In genomic region chr19:43754562-43755255, GRCh38 we compare ENCODE assay signal across 1 cellular context.
TF ChIP-seq lines count a peak whose summit lies in the region.

Gene SMG9, minus strand, starts transcription at chr19:43754962. Its CDS starts 4,221 bp downstream, at chr19:43750741.

TF ChIP-seq in HepG2, 621 proteins besides CTCF, POLR2A, EP300 and RAD21 (continued from another document and continues in another):
- TF ChIP-seq ARNT2 (CRISPR knock-in tag; IDR thresholded peaks at IDR 0.05; ENCODE audit: low read depth) (peak; percentile 66; the same call in 1 of the 2 replicates), SMARCE1 (IDR thresholded peaks at IDR 0.05; ENCODE audit: borderline replicate concordance) (no peak), MED1 (CRISPR knock-in tag; IDR thresholded peaks at IDR 0.05) (peak; percentile 50; the same call in 1 of the 2 replicates), ZNF468 (CRISPR knock-in tag; IDR thresholded peaks at IDR 0.05) (no peak), BHLHE40 (IDR thresholded peaks at IDR 0.05; ENCODE audit: low read length) (peak; percentile 75), ZNF430 (CRISPR knock-in tag; IDR thresholded peaks at IDR 0.05) (0 out of 2 replicates have a peak, but pooled peaks have one; percentile 19), ZNF281 (CRISPR knock-in tag; IDR thresholded peaks at IDR 0.05; ENCODE audit: borderline replicate concordance) (peak; percentile 94), SNRNP70 (IDR thresholded peaks at IDR 0.05; ENCODE audit: low read depth, low read length) (no peak), ELF3 (CRISPR knock-in tag; IDR thresholded peaks at IDR 0.05) (peak; percentile 56; the same call in 1 of the 2 replicates), ZNF224 (CRISPR knock-in tag; IDR thresholded peaks at IDR 0.05) (no peak), KLF12 (CRISPR knock-in tag; IDR thresholded peaks at IDR 0.05; ENCODE audit: borderline replicate concordance) (0 out of 2 replicates have a peak, but pooled peaks have one; percentile 44), ARNTL (CRISPR knock-in tag; IDR thresholded peaks at IDR 0.05) (peak; percentile 64), ZNF205 (CRISPR knock-in tag; IDR thresholded peaks at IDR 0.05) (peak; percentile 69; the same call in 1 of the 2 replicates), MXD4 (CRISPR knock-in tag; IDR thresholded peaks at IDR 0.05) (no peak), NCOR1 (IDR thresholded peaks at IDR 0.05; ENCODE audit: borderline replicate concordance, low read length) (no peak), TBX2 (CRISPR knock-in tag; IDR thresholded peaks at IDR 0.05; ENCODE audit: borderline replicate concordance) (no peak; the same call in 1 of the 2 replicates), NR2F6 (IDR thresholded peaks at IDR 0.05) (no peak), NR2F6 (CRISPR knock-in tag; IDR thresholded peaks at IDR 0.05) (peak; percentile 12; the same call in 1 of the 2 replicates), ZNF510 (CRISPR knock-in tag; IDR thresholded peaks at IDR 0.05; ENCODE audit: low read depth) (peak; percentile 26; the same call in 1 of the 2 replicates), ZNF580 (CRISPR knock-in tag; IDR thresholded peaks at IDR 0.05; ENCODE audit: borderline replicate concordance, low read depth) (peak; percentile 51; the same call in 1 of the 2 replicates), NCOA5 (CRISPR knock-in tag; IDR thresholded peaks at IDR 0.05) (no peak), ZNF790 (CRISPR knock-in tag; IDR thresholded peaks at IDR 0.05; ENCODE audit: borderline replicate concordance) (no peak), CHD2 (IDR thresholded peaks at IDR 0.05; ENCODE audit: low read depth, low read length) (peak; percentile 84), FLYWCH1 (CRISPR knock-in tag; IDR thresholded peaks at IDR 0.05) (no peak), ZFP62 (CRISPR knock-in tag; IDR thresholded peaks at IDR 0.05) (no peak), PRDM4 (CRISPR knock-in tag; IDR thresholded peaks at IDR 0.05; ENCODE audit: borderline replicate concordance) (no peak), ZNF747 (CRISPR knock-in tag; IDR thresholded peaks at IDR 0.05; ENCODE audit: borderline replicate concordance) (no peak; the same call in 1 of the 2 replicates), RFXANK (CRISPR knock-in tag; IDR thresholded peaks at IDR 0.05) (0 out of 2 replicates have a peak, but pooled peaks have one; percentile 59), PRMT3 (CRISPR knock-in tag; IDR thresholded peaks at IDR 0.05; ENCODE audit: borderline replicate concordance, low read depth) (no peak), ZNF549 (CRISPR knock-in tag; IDR thresholded peaks at IDR 0.05) (no peak), SAP130 (CRISPR knock-in tag; IDR thresholded peaks at IDR 0.05; ENCODE audit: low read depth) (peak; percentile 71), TP53 (CRISPR knock-in tag; conservative IDR thresholded peaks at IDR 0.05) (0 out of 2 replicates have a peak, but pooled peaks have one; percentile 52), EEA1 (CRISPR knock-in tag; IDR thresholded peaks at IDR 0.05; ENCODE audit: borderline replicate concordance) (no peak; the same call in 1 of the 2 replicates), RXRA (CRISPR knock-in tag; IDR thresholded peaks at IDR 0.05) (peak; percentile 35; the same call in 1 of the 2 replicates), ZNF772 (CRISPR knock-in tag; IDR thresholded peaks at IDR 0.05) (no peak), ZNF276 (CRISPR knock-in tag; IDR thresholded peaks at IDR 0.05; ENCODE audit: low read depth) (no peak; the same call in 1 of the 2 replicates), NAIF1 (CRISPR knock-in tag; IDR thresholded peaks at IDR 0.05; ENCODE audit: borderline replicate concordance) (no peak), MEIS1 (CRISPR knock-in tag; IDR thresholded peaks at IDR 0.05; ENCODE audit: borderline replicate concordance) (no peak), PAWR (CRISPR knock-in tag; IDR thresholded peaks at IDR 0.05; ENCODE audit: borderline replicate concordance) (no peak), ZNF160 (CRISPR knock-in tag; IDR thresholded peaks at IDR 0.05) (0 out of 2 replicates have a peak, but pooled peaks have one; percentile 38)
- TF ChIP-seq, protein P1, sequence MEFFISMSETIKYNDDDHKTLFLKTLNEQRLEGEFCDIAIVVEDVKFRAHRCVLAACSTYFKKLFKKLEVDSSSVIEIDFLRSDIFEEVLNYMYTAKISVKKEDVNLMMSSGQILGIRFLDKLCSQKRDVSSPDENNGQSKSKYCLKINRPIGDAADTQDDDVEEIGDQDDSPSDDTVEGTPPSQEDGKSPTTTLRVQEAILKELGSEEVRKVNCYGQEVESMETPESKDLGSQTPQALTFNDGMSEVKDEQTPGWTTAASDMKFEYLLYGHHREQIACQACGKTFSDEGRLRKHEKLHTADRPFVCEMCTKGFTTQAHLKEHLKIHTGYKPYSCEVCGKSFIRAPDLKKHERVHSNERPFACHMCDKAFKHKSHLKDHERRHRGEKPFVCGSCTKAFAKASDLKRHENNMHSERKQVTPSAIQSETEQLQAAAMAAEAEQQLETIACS (CRISPR knock-in tag; IDR thresholded peaks at IDR 0.05), result peak; percentile 84
- TF ChIP-seq, protein P2, sequence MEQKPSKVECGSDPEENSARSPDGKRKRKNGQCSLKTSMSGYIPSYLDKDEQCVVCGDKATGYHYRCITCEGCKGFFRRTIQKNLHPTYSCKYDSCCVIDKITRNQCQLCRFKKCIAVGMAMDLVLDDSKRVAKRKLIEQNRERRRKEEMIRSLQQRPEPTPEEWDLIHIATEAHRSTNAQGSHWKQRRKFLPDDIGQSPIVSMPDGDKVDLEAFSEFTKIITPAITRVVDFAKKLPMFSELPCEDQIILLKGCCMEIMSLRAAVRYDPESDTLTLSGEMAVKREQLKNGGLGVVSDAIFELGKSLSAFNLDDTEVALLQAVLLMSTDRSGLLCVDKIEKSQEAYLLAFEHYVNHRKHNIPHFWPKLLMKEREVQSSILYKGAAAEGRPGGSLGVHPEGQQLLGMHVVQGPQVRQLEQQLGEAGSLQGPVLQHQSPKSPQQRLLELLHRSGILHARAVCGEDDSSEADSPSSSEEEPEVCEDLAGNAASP (CRISPR knock-in tag; IDR thresholded peaks at IDR 0.05; ENCODE audit: borderline replicate concordance), result no peak
- TF ChIP-seq, protein P3, sequence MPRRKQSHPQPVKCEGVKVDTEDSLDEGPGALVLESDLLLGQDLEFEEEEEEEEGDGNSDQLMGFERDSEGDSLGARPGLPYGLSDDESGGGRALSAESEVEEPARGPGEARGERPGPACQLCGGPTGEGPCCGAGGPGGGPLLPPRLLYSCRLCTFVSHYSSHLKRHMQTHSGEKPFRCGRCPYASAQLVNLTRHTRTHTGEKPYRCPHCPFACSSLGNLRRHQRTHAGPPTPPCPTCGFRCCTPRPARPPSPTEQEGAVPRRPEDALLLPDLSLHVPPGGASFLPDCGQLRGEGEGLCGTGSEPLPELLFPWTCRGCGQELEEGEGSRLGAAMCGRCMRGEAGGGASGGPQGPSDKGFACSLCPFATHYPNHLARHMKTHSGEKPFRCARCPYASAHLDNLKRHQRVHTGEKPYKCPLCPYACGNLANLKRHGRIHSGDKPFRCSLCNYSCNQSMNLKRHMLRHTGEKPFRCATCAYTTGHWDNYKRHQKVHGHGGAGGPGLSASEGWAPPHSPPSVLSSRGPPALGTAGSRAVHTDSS (CRISPR knock-in tag; conservative IDR thresholded peaks at IDR 0.05), result 0 out of 2 replicates have a peak, but pooled peaks have one; percentile 10
- TF ChIP-seq, protein P4, sequence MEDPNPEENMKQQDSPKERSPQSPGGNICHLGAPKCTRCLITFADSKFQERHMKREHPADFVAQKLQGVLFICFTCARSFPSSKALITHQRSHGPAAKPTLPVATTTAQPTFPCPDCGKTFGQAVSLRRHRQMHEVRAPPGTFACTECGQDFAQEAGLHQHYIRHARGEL (CRISPR knock-in tag; IDR thresholded peaks at IDR 0.05), result no peak
- TF ChIP-seq, protein P5, sequence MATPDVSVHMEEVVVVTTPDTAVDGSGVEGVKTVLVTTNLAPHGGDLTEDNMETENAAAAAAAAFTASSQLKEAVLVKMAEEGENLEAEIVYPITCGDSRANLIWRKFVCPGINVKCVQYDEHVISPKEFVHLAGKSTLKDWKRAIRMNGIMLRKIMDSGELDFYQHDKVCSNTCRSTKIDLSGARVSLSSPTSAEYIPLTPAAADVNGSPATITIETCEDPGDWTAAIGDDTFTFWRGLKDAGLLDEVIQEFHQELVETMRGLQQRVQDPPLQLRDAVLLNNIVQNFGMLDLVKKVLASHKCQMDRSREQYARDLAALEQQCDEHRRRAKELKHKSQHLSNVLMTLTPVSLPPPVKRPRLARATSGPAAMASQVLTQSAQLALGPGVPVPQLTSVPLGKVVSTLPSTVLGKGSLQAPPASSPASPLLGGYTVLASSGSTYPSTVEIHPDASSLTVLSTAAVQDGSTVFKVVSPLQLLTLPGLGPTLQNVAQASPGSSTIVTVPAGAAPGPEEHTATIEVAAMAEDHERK (CRISPR knock-in tag; IDR thresholded peaks at IDR 0.05; ENCODE audit: low read depth), result peak; percentile 55; the same call in 1 of the 2 replicates
